10 cellular contexts compared by ENCODE assay signal in genomic region chr2:240595381-240596079, GRCh38. TPM values are rescaled to one million over a fixed set of nuclear protein-coding genes. Genes with fewer than 3 reads are reported as not detected.
A peak's percentile ranks its signal among the peaks of the same experiment; 100 is the strongest.
DNase-seq lines count a peak whose midpoint lies in the region; ATAC-seq and TF ChIP-seq lines count a peak whose summit lies in the region.
"Had no signal": no experiment of that assay in that cellular context is flagged by ENCODE, and none has a peak within 500 bp of the region (broad histone marks: within the 10 kb centered on the region; RNA-seq: fewer than 3 reads in every experiment).

No MANE protein-coding gene starts in this region.

- ATAC-seq in HG02678 (IDR thresholded peaks at IDR 0.05; ENCODE audit: unreplicated experiment) (no peak), HG03342 (IDR thresholded peaks at IDR 0.05; ENCODE audit: unreplicated experiment) (no peak)

- no peak overlapping the region for H3K4me2 ChIP-seq in smooth muscle cell

- no peak overlapping the region for H3K27ac ChIP-seq in smooth muscle cell (ENCODE audit: low read depth)
- H3K27ac ChIP-seq: pancreas had no signal

- H3F3A ChIP-seq in smooth muscle cell (ENCODE audit: low read depth), result no peaks in the 10 kb centered on the region

- H3K79me2 ChIP-seq in smooth muscle cell (ENCODE audit: low read depth), result no peaks in the 10 kb centered on the region

- H3K9ac ChIP-seq in smooth muscle cell (ENCODE audit: low read depth), result no peak overlapping the region

- H3K9me3 ChIP-seq in smooth muscle cell (replicated peaks; ENCODE audit: low read depth), result no peaks in the 10 kb centered on the region
- H3K9me3 ChIP-seq: pancreas had no signal

- H3K9me3 Mint-ChIP-seq in T-helper 1 cell treated with Interleukin-12 subunit alpha and Interleukin-12 subunit beta and Interleukin-4 antibody, amounts not matched to agents 30 μg/mL and 1 μg/mL, for 36 hours, result no peaks in the 10 kb centered on the region
- H3K9me3 Mint-ChIP-seq: activated naive CD4-positive, alpha-beta T cell treated with anti-CD3 and anti-CD28 coated beads, Interleukin-2, amount 50 U/mL, for 24 hours had no signal

- no peak overlapping the region for H3K4me3 Mint-ChIP-seq in T-helper 1 cell treated with Interleukin-12 subunit alpha and Interleukin-12 subunit beta and Interleukin-4 antibody, amounts not matched to agents 30 μg/mL and 1 μg/mL, for 36 hours
- H3K4me3 Mint-ChIP-seq: activated naive CD4-positive, alpha-beta T cell treated with anti-CD3 and anti-CD28 coated beads, Interleukin-2, amount 50 U/mL, for 24 hours had no signal

- POLR2A ChIA-PET in AG04449 (lab: Yijun Ruan, JAX), result no interaction called here

- peaks cover 6% of the 10 kb centered on the region for H3K36me3 Mint-ChIP-seq in T-helper 1 cell treated with Interleukin-12 subunit alpha and Interleukin-12 subunit beta and Interleukin-4 antibody, amounts not matched to agents 30 μg/mL and 1 μg/mL, for 36 hours (ENCODE audit: low read depth)
- H3K36me3 Mint-ChIP-seq: activated naive CD4-positive, alpha-beta T cell treated with anti-CD3 and anti-CD28 coated beads, Interleukin-2, amount 50 U/mL, for 24 hours had no signal

- H3K4me1 ChIP-seq in smooth muscle cell (ENCODE audit: low read depth), result no peaks in the 10 kb centered on the region
- H3K4me1 ChIP-seq: pancreas had no signal

- no peaks in the 10 kb centered on the region for H3K27me3 Mint-ChIP-seq in T-helper 1 cell treated with Interleukin-12 subunit alpha and Interleukin-12 subunit beta and Interleukin-4 antibody, amounts not matched to agents 30 μg/mL and 1 μg/mL, for 36 hours (ENCODE audit: low read depth)
- H3K27me3 Mint-ChIP-seq: activated naive CD4-positive, alpha-beta T cell treated with anti-CD3 and anti-CD28 coated beads, Interleukin-2, amount 50 U/mL, for 24 hours had no signal

- no peak overlapping the region for H2AFZ ChIP-seq in smooth muscle cell (ENCODE audit: low read depth)

- CTCF ChIA-PET in AG04449 (lab: Yijun Ruan, JAX), result interaction anchor here (1.3 kb wide), 1 partner anchor 9 kb away, joined by 4 read pairs; the partner anchor contains the start of gene CAPN10

- no peaks in the 10 kb centered on the region for H3K4me1 Mint-ChIP-seq in T-helper 1 cell treated with Interleukin-12 subunit alpha and Interleukin-12 subunit beta and Interleukin-4 antibody, amounts not matched to agents 30 μg/mL and 1 μg/mL, for 36 hours (ENCODE audit: low read depth)
- H3K4me1 Mint-ChIP-seq: activated naive CD4-positive, alpha-beta T cell treated with anti-CD3 and anti-CD28 coated beads, Interleukin-2, amount 50 U/mL, for 24 hours had no signal

- H3K4me3 ChIP-seq in AG04449 (ENCODE audit: low read depth, low read length), result no peak overlapping the region
- no peak overlapping the region for H3K4me3 ChIP-seq in GM12875 (ENCODE audit: low read depth, low read length)
- H3K4me3 ChIP-seq in fibroblast of villous mesenchyme (ENCODE audit: low read depth, low read length), result no peak overlapping the region
- no peak overlapping the region for H3K4me3 ChIP-seq in smooth muscle cell
- H3K4me3 ChIP-seq: pancreas had no signal

- H4K20me1 ChIP-seq in smooth muscle cell (ENCODE audit: low read depth), result peaks cover 37% of the 10 kb centered on the region

- WGBS in smooth muscle cell (ENCODE audit: low lambda C conversion rate), result 81% methylated on average over 18 of the region's 18 CpGs

- no peaks in the 10 kb centered on the region for H3K36me3 ChIP-seq in smooth muscle cell (ENCODE audit: low read depth)

- peak overlapping the region; percentile 15 for H3K27ac Mint-ChIP-seq in T-helper 1 cell treated with Interleukin-12 subunit alpha and Interleukin-12 subunit beta and Interleukin-4 antibody, amounts not matched to agents 30 μg/mL and 1 μg/mL, for 36 hours
- H3K27ac Mint-ChIP-seq: activated naive CD4-positive, alpha-beta T cell treated with anti-CD3 and anti-CD28 coated beads, Interleukin-2, amount 50 U/mL, for 24 hours had no signal

- no peak for DNase-seq in AG04449 (ENCODE audit: low read depth, low spot score)
- DNase-seq in fibroblast of villous mesenchyme (ENCODE audit: low read depth), result no peak
- no peak for DNase-seq in smooth muscle cell (lab: John Stamatoyannopoulos, UW; ENCODE audit: unreplicated experiment)
- DNase-seq in medulla oblongata (ENCODE audit: extremely low spot score), result no peak

- TF ChIP-seq CTCF in AG04449 (IDR thresholded peaks at IDR 0.05; ENCODE audit: insufficient read depth, low read length, missing control alignments) (peak; percentile 23), GM12875 (IDR thresholded peaks at IDR 0.05; ENCODE audit: borderline replicate concordance, insufficient read depth, low read depth, low read length) (peak; percentile 58), fibroblast of villous mesenchyme (IDR thresholded peaks at IDR 0.05; ENCODE audit: insufficient read depth, low read depth, low read length) (peak; percentile 16), smooth muscle cell (IDR thresholded peaks at IDR 0.05; ENCODE audit: borderline replicate concordance, insufficient read depth, poor library complexity, severe bottlenecking) (peak; percentile 5)

- no peaks in the 10 kb centered on the region for H3K27me3 ChIP-seq in smooth muscle cell (ENCODE audit: low read depth)
- H3K27me3 ChIP-seq: pancreas had no signal

RNA-seq across cellular contexts. Expression of gene CAPN10, which starts 9.0 kb away (rescaled TPM):
- total RNA-seq in fibroblast of villous mesenchyme, result 20.3 and 22.5 TPM in 2 replicates
- total RNA-seq in smooth muscle cell, result 6.6 and 6.9 TPM in 2 replicates
- polyA plus RNA-seq in smooth muscle cell, result 17.0 and 23.6 TPM in 2 replicates

RNA-seq across cellular contexts. Expression of gene RNPEPL1, which starts 27.2 kb away (rescaled TPM):
- total RNA-seq in fibroblast of villous mesenchyme, result 9.5 and 15.5 TPM in 2 replicates
- total RNA-seq in smooth muscle cell, result 13.5 and 15.3 TPM in 2 replicates
- 40.9 and 48.3 TPM in 2 replicates for polyA plus RNA-seq in smooth muscle cell

RNA-seq across cellular contexts. Expression of gene GPR35, which starts 29.8 kb away (rescaled TPM):
- total RNA-seq in fibroblast of villous mesenchyme (0.32 and 0.43 TPM in 2 replicates), smooth muscle cell (1.2 and 1.3 TPM in 2 replicates)
- 1.4 and 2.1 TPM in 2 replicates for polyA plus RNA-seq in smooth muscle cell

RNA-seq across cellular contexts. Expression of gene DUSP28, which starts 35.4 kb away (rescaled TPM):
- total RNA-seq in fibroblast of villous mesenchyme, result 3.5 and 4.5 TPM in 2 replicates
- total RNA-seq in smooth muscle cell, result 2.2 and 2.9 TPM in 2 replicates
- 6.4 and 6.5 TPM in 2 replicates for polyA plus RNA-seq in smooth muscle cell

RNA-seq across cellular contexts. Expression of gene ANKMY1, which starts 37.7 kb away (rescaled TPM):
- total RNA-seq in fibroblast of villous mesenchyme (5.2 and 5.8 TPM in 2 replicates), smooth muscle cell (3.4 and 8.7 TPM in 2 replicates)
- polyA plus RNA-seq in smooth muscle cell, result 5.6 and 6.4 TPM in 2 replicates

Comparison
In these comparisons a context has a peak if more than half of its experiments do, and no peak if none do; other contexts are left out.
1. CTCF ChIP-seq: peak in every context shown above with its lines; median percentile 58 in GM12875; 23 in AG04449; 16 in fibroblast of villous mesenchyme; 5 in smooth muscle cell.